ENCODE assay signal across 16 cellular contexts in genomic region chr4:128279624-128280225, GRCh38. TPM values are rescaled to one million over a fixed set of nuclear protein-coding genes. Genes with fewer than 3 reads are reported as not detected.
A peak's percentile ranks its signal among the peaks of the same experiment; 100 is the strongest.
DNase-seq lines count a peak whose midpoint lies in the region; ATAC-seq, FAIRE-seq and TF ChIP-seq lines count a peak whose summit lies in the region.
"Had no signal": no experiment of that assay in that cellular context is flagged by ENCODE, and none has a peak within 500 bp of the region (broad histone marks: within the 10 kb centered on the region; RNA-seq: fewer than 3 reads in every experiment).

No MANE protein-coding gene starts in this region.

- H3K14ac ChIP-seq in IMR-90 (replicated peaks; ENCODE audit: low read depth, low read length) = no peak overlapping the region

- TF ChIP-seq RAD21 in A549 (conservative IDR thresholded peaks at IDR 0.05 in 1 of 2, IDR thresholded peaks at IDR 0.05 in 1 of 2) (no peak), IMR-90 (IDR thresholded peaks at IDR 0.05; ENCODE audit: low read length) (no peak)

- intact Hi-C loops in IMR-90 (cut with micrococcal nuclease) = loop anchor here (10.0 kb wide), 1 partner anchor 215 kb away; the partner anchor contains the start of gene LARP1B

- no peak overlapping the region for H3K27ac Mint-ChIP-seq in astrocyte (ENCODE audit: unreplicated experiment)
- peak overlapping the region; percentile 30 for H3K27ac Mint-ChIP-seq in mesothelial cell of epicardium
- H3K27ac Mint-ChIP-seq: B cell; CD4-positive, alpha-beta memory T cell had no signal

- H3K4me3 ChIP-seq in A549 (no peak overlapping the region), IMR-90 (ENCODE audit: insufficient read depth, low read depth, low read length) (no peak overlapping the region), astrocyte (ENCODE audit: insufficient read depth, low read depth, low read length) (no peak overlapping the region)

- POLR2A ChIA-PET in A549 (lab: Yijun Ruan, JAX) = no interaction called here
- POLR2A ChIA-PET in IMR-90 (lab: Charles Lee; ENCODE audit: unreplicated experiment) = interaction anchor here (0.7 kb wide), 1 partner anchor 93 kb away, joined by 5 read pairs; no protein-coding TSS in a partner anchor

- no peak overlapping the region; the same call in 1 of the 2 replicates for H4K5ac ChIP-seq in IMR-90 (ENCODE audit: low read depth, low read length)

- WGBS in A549 (ENCODE audit: missing lambda C conversion rate) = 94% methylated on average over 2 of the region's 2 CpGs
- no CpG with 5 or more reads among the region's 2 CpGs for WGBS in IMR-90 (ENCODE audit: extremely low coverage in 2 of 2, insufficient read length in 1 of 2), 2 experiments

- CTCF ChIA-PET in A549 (lab: Yijun Ruan, JAX) (interaction anchor here (0.6 kb wide), 1 partner anchor 12 kb away, joined by 3 read pairs; no protein-coding TSS in a partner anchor), IMR-90 (lab: Yijun Ruan, JAX) (no interaction called here)

- peak overlapping the region; percentile 69; the same call in 1 of the 2 replicates for H3K18ac ChIP-seq in IMR-90 (ENCODE audit: low read depth, low read length)

- H3K4me1 ChIP-seq in A549 = peaks cover 80% of the 10 kb centered on the region
- peaks cover 8% of the 10 kb centered on the region for H3K4me1 ChIP-seq in IMR-90 (ENCODE audit: control insufficient read depth, insufficient read depth, low read length)
- H3K4me1 ChIP-seq in astrocyte (ENCODE audit: insufficient read depth, low read length) = peaks cover 12% of the 10 kb centered on the region

- no peak for ATAC-seq in A549
- ATAC-seq in IMR-90 (ENCODE audit: low read depth) = no peak
- ATAC-seq in GM21717 (IDR thresholded peaks at IDR 0.05; ENCODE audit: unreplicated experiment) = no peak
- ATAC-seq: HCT116, PC-3 had no signal

- no TSS peak for BruUV-seq in IMR-90 (replicated peaks; lab: Mats Ljungman, UMichigan)

- H2AK9ac ChIP-seq in IMR-90 (replicated peaks; ENCODE audit: low read depth, low read length, poor library complexity) = no peak overlapping the region

- H3K4me1 Mint-ChIP-seq in astrocyte (ENCODE audit: low read depth, unreplicated experiment) (peaks cover 22% of the 10 kb centered on the region), mesothelial cell of epicardium (peaks cover 18% of the 10 kb centered on the region)

- H2BK120ac ChIP-seq in IMR-90 (ENCODE audit: low read depth, low read length) = no peak overlapping the region

- in situ Hi-C loops in IMR-90 (cut with MboI; ENCODE audit: low sequenced_read_pairs) = loop anchor here (10.0 kb wide), 1 partner anchor 585 kb away; no protein-coding TSS in a partner anchor

- no peaks in the 10 kb centered on the region for H3K27me3 Mint-ChIP-seq in astrocyte (ENCODE audit: low read depth, unreplicated experiment)
- H3K27me3 Mint-ChIP-seq in mesothelial cell of epicardium (ENCODE audit: low read depth) = no peaks in the 10 kb centered on the region
- H3K27me3 Mint-ChIP-seq: B cell; CD4-positive, alpha-beta memory T cell had no signal

- 0 out of 2 replicates have a peak, but pooled peaks cover 3% of the 10 kb centered on the region for H3K9me1 ChIP-seq in IMR-90 (ENCODE audit: insufficient read depth, low read length)

- H3K9me3 ChIP-seq in A549 (no peaks in the 10 kb centered on the region), IMR-90 (ENCODE audit: control insufficient read depth, insufficient read depth, low read length) (no peaks in the 10 kb centered on the region), astrocyte (ENCODE audit: insufficient read depth, low read depth, low read length) (no peaks in the 10 kb centered on the region)
- H3K9me3 ChIP-seq: SK-N-SH had no signal

- no peak for FAIRE-seq in A549 (lab: Jason Lieb, UNC)
- peak; percentile 5 for FAIRE-seq in astrocyte (lab: Jason Lieb, UNC)
- no peak for FAIRE-seq in urothelium cell line (lab: Jason Lieb, UNC)

- TF ChIP-seq POLR2A in A549 (IDR thresholded peaks at IDR 0.05; ENCODE audit: low read length) (no peak), IMR-90 (IDR thresholded peaks at IDR 0.05; ENCODE audit: low read depth, low read length) (no peak)

- no peak overlapping the region for H2BK15ac ChIP-seq in IMR-90 (ENCODE audit: low read depth, low read length)

- dilution Hi-C loops in IMR-90 (cut with HindIII; ENCODE audit: low sequenced_read_pairs, unreplicated experiment) = no loop called here

- H2AFZ ChIP-seq in IMR-90 (replicated peaks; ENCODE audit: low read length, poor library complexity) = no peak overlapping the region
- H2AFZ ChIP-seq in astrocyte (ENCODE audit: low read depth, low read length) = no peak overlapping the region

- peaks cover 100% of the 10 kb centered on the region for H3K79me2 ChIP-seq in astrocyte (ENCODE audit: insufficient read depth, low read length)

- no peak overlapping the region for H4K8ac ChIP-seq in IMR-90 (ENCODE audit: low read depth in 2 of 2, low read length in 2 of 2)

- no peak for DNase-seq in A549 (ENCODE audit: low read depth in 1 of 2, low spot score in 1 of 2)
- no peak for DNase-seq in IMR-90
- no peak for DNase-seq in astrocyte (ENCODE audit: low read depth)
- no peak for DNase-seq in mesothelial cell of epicardium (ENCODE audit: low spot score in 2 of 2, unreplicated experiment in 2 of 2)
- no peak for DNase-seq in urothelium cell line (ENCODE audit: low spot score)
- DNase-seq in DMS79 treated with DMSO at 0.1 percent for 48 hours (lab: John Stamatoyannopoulos, UW) = no peak
- DNase-seq: CD4-positive, alpha-beta memory T cell; NCI-H1092; NCI-H1694; NCI-H345; NCI-H526 treated with DMSO at 0.1 percent for 48 hours; PC-3; SK-N-SH had no signal

- no peak overlapping the region for H3K4ac ChIP-seq in IMR-90 (ENCODE audit: low read depth, low read length)

- no peak overlapping the region for H3K23ac ChIP-seq in IMR-90 (ENCODE audit: low read depth, low read length)

- peaks cover 23% of the 10 kb centered on the region for H3K36me3 ChIP-seq in IMR-90 (ENCODE audit: control insufficient read depth, insufficient read depth, low read length)
- peaks cover 6% of the 10 kb centered on the region for H3K36me3 ChIP-seq in astrocyte (ENCODE audit: insufficient read depth, low read length)

- H3K27ac ChIP-seq in A549 (no peak overlapping the region), IMR-90 (ENCODE audit: insufficient read depth, low read length) (peak overlapping the region; percentile 46; the same call in 1 of the 2 replicates), astrocyte (ENCODE audit: low read depth, low read length) (no peak overlapping the region)

- H3K9ac ChIP-seq in IMR-90 (ENCODE audit: low read depth, low read length) (no peak overlapping the region), astrocyte (ENCODE audit: low read length) (no peak overlapping the region)
- H3K9ac ChIP-seq: SK-N-SH had no signal

- peak overlapping the region; percentile 67 for H2BK5ac ChIP-seq in IMR-90 (ENCODE audit: low read depth, low read length, poor library complexity, severe bottlenecking)

- H3K9me3 Mint-ChIP-seq in astrocyte (ENCODE audit: unreplicated experiment) (no peaks in the 10 kb centered on the region), mesothelial cell of epicardium (no peaks in the 10 kb centered on the region)

- no peaks in the 10 kb centered on the region for H3K27me3 ChIP-seq in IMR-90 (ENCODE audit: control insufficient read depth, insufficient read depth, low read length)
- no peaks in the 10 kb centered on the region for H3K27me3 ChIP-seq in astrocyte (ENCODE audit: insufficient read depth, low read length)

- no peak overlapping the region for H3K4me3 Mint-ChIP-seq in astrocyte (ENCODE audit: unreplicated experiment)
- H3K4me3 Mint-ChIP-seq in mesothelial cell of epicardium = no peak overlapping the region
- H3K4me3 Mint-ChIP-seq: B cell had no signal

- no peak for TF ChIP-seq EP300 in A549 (IDR thresholded peaks at IDR 0.05)

- H3K79me1 ChIP-seq in IMR-90 (ENCODE audit: low read depth in 1 of 2, low read length in 2 of 2) = peaks cover 10 to 36% of the 10 kb centered on the region in 2 experiments; a peak in 3 of 4 replicates

- peak overlapping the region; percentile 36; the same call in 2 of the 3 replicates for H3K4me2 ChIP-seq in A549
- peak overlapping the region; percentile 62 for H3K4me2 ChIP-seq in IMR-90 (ENCODE audit: low read depth, low read length)
- no peak overlapping the region for H3K4me2 ChIP-seq in astrocyte (ENCODE audit: low read length)
- H3K4me2 ChIP-seq: SK-N-SH had no signal

- H4K20me1 ChIP-seq in IMR-90 (ENCODE audit: insufficient read depth, low read length) (peaks cover 26% of the 10 kb centered on the region), astrocyte (ENCODE audit: insufficient read depth, low read length) (peaks cover 11% of the 10 kb centered on the region)

- no peak overlapping the region for H4K91ac ChIP-seq in IMR-90 (ENCODE audit: insufficient read depth, low read depth, low read length)

- peaks cover 20% of the 10 kb centered on the region for H3K36me3 Mint-ChIP-seq in astrocyte (ENCODE audit: low read depth, unreplicated experiment)
- peaks cover 11% of the 10 kb centered on the region for H3K36me3 Mint-ChIP-seq in mesothelial cell of epicardium

- TF ChIP-seq CTCF in A549 (IDR thresholded peaks at IDR 0.05) (no peak), IMR-90 (conservative IDR thresholded peaks at IDR 0.05; ENCODE audit: low read depth, low read length) (no peak), astrocyte (IDR thresholded peaks at IDR 0.05; ENCODE audit: insufficient read depth, low read depth, low read length) (no peak), mesothelial cell of epicardium (IDR thresholded peaks at IDR 0.05; ENCODE audit: unreplicated experiment) (no peak)

- no peak overlapping the region for H2BK20ac ChIP-seq in IMR-90 (ENCODE audit: low read depth, low read length)

- H2AK5ac ChIP-seq in IMR-90 (ENCODE audit: low read depth, low read length) = no peak overlapping the region

- H3K56ac ChIP-seq in IMR-90 (ENCODE audit: extremely low read depth, insufficient read depth, low read length) = no peak overlapping the region

TF ChIP-seq in A549, 52 proteins besides CTCF, POLR2A, EP300 and RAD21 (continues in another document):
- no peak for TF ChIP-seq CHD2 (IDR thresholded peaks at IDR 0.05; ENCODE audit: low read length, partially characterized antibody)

TF ChIP-seq in IMR-90, 13 proteins besides CTCF, POLR2A, EP300 and RAD21:
- TF ChIP-seq CEBPB (IDR thresholded peaks at IDR 0.05; ENCODE audit: low read depth, low read length) (0 out of 2 replicates have a peak, but pooled peaks have one; percentile 11), FOS (IDR thresholded peaks at IDR 0.05; ENCODE audit: low read depth, low read length) (no peak)

RNA-seq across cellular contexts. Expression of gene PGRMC2, which starts 7.9 kb away (rescaled TPM):
- polyA plus RNA-seq in A549 (2011; rRNA removed) (48.1 and 48.2 TPM in 2 replicates), A549 (2017; fragmentation: RNase III; extraction: RNeasy Plus Mini Kit Qiagen cat#74134 plus additional on column Dnase treatment) (105 to 128 TPM (median 124 TPM) in 3 replicates), IMR-90 (2012; rRNA removed) (21.9 and 40.7 TPM in 2 replicates)
- polyA plus RNA-seq in A549 (2012; cell fraction: cytosol; rRNA removed) = 19.2 and 21.0 TPM in 2 replicates
- 5.0 and 7.3 TPM in 2 replicates for polyA plus RNA-seq in A549 (2012; cell fraction: nucleus; rRNA removed)
- polyA minus RNA-seq in A549 (2011; rRNA and poly(A)+ RNA removed) = 4.4 and 5.9 TPM in 2 replicates
- total RNA-seq in IMR-90 (2012; rRNA removed) (13.4 and 24.4 TPM in 2 replicates), astrocyte (158 and 161 TPM in 2 replicates), mesothelial cell of epicardium (57.2 to 63.9 TPM (median 62.9 TPM) in 3 replicates)
- polyA plus RNA-seq in IMR-90 (2012; cell fraction: cytosol; rRNA removed) = 8.0 and 8.9 TPM in 2 replicates
- polyA plus RNA-seq in IMR-90 (2012; cell fraction: nucleus; rRNA removed; ENCODE audit: low replicate concordance) = 2.2 and 19.3 TPM in 2 replicates
